ENCODE assay signal across 20 cellular contexts in genomic region chr13:106139407-106139806, GRCh38.
DNase-seq lines count a peak whose midpoint lies in the region; ATAC-seq, FAIRE-seq and TF ChIP-seq lines count a peak whose summit lies in the region.
"Had no signal": no experiment of that assay in that cellular context is flagged by ENCODE, and none has a peak within 500 bp of the region (broad histone marks: within the 10 kb centered on the region; RNA-seq: fewer than 3 reads in every experiment).

No MANE protein-coding gene starts in this region.

- no peak overlapping the region for H4K5ac ChIP-seq in IMR-90 (ENCODE audit: low read depth, low read length)

- WGBS in IMR-90 (ENCODE audit: extremely low coverage in 2 of 2, insufficient read length in 1 of 2), 2 experiments, result 49% methylated on average over 3 of the region's 4 CpGs; no CpG with 5 or more reads in 1 of the 2 experiments
- 20 to 55% (median 32%) methylated on average over 4 of the region's 4 CpGs for WGBS in small intestine, 3 donors

- H3K36me3 Mint-ChIP-seq in effector memory CD8-positive, alpha-beta T cell (ENCODE audit: insufficient read depth), result no peaks in the 10 kb centered on the region
- H3K36me3 Mint-ChIP-seq in activated CD4-positive, alpha-beta memory T cell treated with anti-CD3 and anti-CD28 coated beads for 36 hours, result no peaks in the 10 kb centered on the region

- no peak for FAIRE-seq in small intestine (lab: Jason Lieb, UNC)
- FAIRE-seq: H1 had no signal

- TF ChIP-seq CTCF in IMR-90 (conservative IDR thresholded peaks at IDR 0.05; ENCODE audit: low read depth, low read length), result no peak
- TF ChIP-seq CTCF in choroid plexus epithelial cell (conservative IDR thresholded peaks at IDR 0.05; ENCODE audit: low read depth, low read length), result no peak

- H3K4me3 Mint-ChIP-seq in effector memory CD8-positive, alpha-beta T cell, result no peak overlapping the region
- H3K4me3 Mint-ChIP-seq in activated CD4-positive, alpha-beta memory T cell treated with anti-CD3 and anti-CD28 coated beads for 36 hours, result no peak overlapping the region
- H3K4me3 Mint-ChIP-seq: B cell; CD4-positive, alpha-beta T cell had no signal

- H2BK5ac ChIP-seq in IMR-90 (ENCODE audit: low read depth, low read length, poor library complexity, severe bottlenecking), result no peak overlapping the region

- H3K18ac ChIP-seq in IMR-90 (ENCODE audit: low read depth, low read length), result no peak overlapping the region; the same call in 1 of the 2 replicates

- H3K4me1 ChIP-seq in IMR-90 (ENCODE audit: control insufficient read depth, insufficient read depth, low read length), result peaks cover 6% of the 10 kb centered on the region
- peaks cover 0 to 2% of the 10 kb centered on the region in 2 donors for H3K4me1 ChIP-seq in small intestine (ENCODE audit: control insufficient read depth in 2 of 2, insufficient read depth in 1 of 2, low read depth in 1 of 2, low read length in 1 of 2)
- H3K4me1 ChIP-seq: SJSA1 had no signal

- H3K27me3 Mint-ChIP-seq in effector memory CD8-positive, alpha-beta T cell, result no peaks in the 10 kb centered on the region
- no peaks in the 10 kb centered on the region for H3K27me3 Mint-ChIP-seq in activated CD4-positive, alpha-beta memory T cell treated with anti-CD3 and anti-CD28 coated beads for 36 hours
- H3K27me3 Mint-ChIP-seq: B cell; CD4-positive, alpha-beta T cell had no signal

- H4K8ac ChIP-seq in IMR-90 (ENCODE audit: low read depth in 2 of 2, low read length in 2 of 2), result peak overlapping the region in 1 of 2 experiments; percentile 37; a peak in 2 of 4 replicates

- 0 out of 2 replicates have a peak overlapping the region, but pooled peaks have one; percentile 27 for H2AK5ac ChIP-seq in IMR-90 (ENCODE audit: low read depth, low read length)

- no peak overlapping the region for H3K4me3 ChIP-seq in IMR-90 (ENCODE audit: insufficient read depth, low read depth, low read length)
- no peak overlapping the region for H3K4me3 ChIP-seq in choroid plexus epithelial cell (ENCODE audit: low read depth, low read length)
- H3K4me3 ChIP-seq in small intestine (ENCODE audit: low read depth in 1 of 2, low read length in 2 of 2), result no peak overlapping the region
- H3K4me3 ChIP-seq: SJSA1 had no signal

- H3K27ac Mint-ChIP-seq in effector memory CD8-positive, alpha-beta T cell, result no peak overlapping the region
- H3K27ac Mint-ChIP-seq in activated CD4-positive, alpha-beta memory T cell treated with anti-CD3 and anti-CD28 coated beads for 36 hours, result no peak overlapping the region
- H3K27ac Mint-ChIP-seq: B cell; CD4-positive, alpha-beta T cell had no signal

- peak; percentile 41; the same call in 1 of the 2 replicates for ATAC-seq in IMR-90 (ENCODE audit: low read depth)
- ATAC-seq in effector memory CD8-positive, alpha-beta T cell (replicated peaks), result no peak
- no peak for ATAC-seq in sciatic nerve
- ATAC-seq in GM21381 (IDR thresholded peaks at IDR 0.05; ENCODE audit: unreplicated experiment), result no peak
- ATAC-seq: PC-3 had no signal

- peak; percentile 38 for DNase-seq in IMR-90
- DNase-seq in choroid plexus epithelial cell (ENCODE audit: low read depth), result peak; percentile 80
- DNase-seq in iris pigment epithelial cell (ENCODE audit: low read depth), result peak; percentile 74
- peak; percentile 76 for DNase-seq in small intestine
- DNase-seq in effector memory CD8-positive, alpha-beta T cell, result no peak
- no peak for DNase-seq in sciatic nerve (ENCODE audit: low spot score)
- no peak for DNase-seq in activated CD4-positive, alpha-beta memory T cell treated with anti-CD3 and anti-CD28 coated beads for 36 hours
- DNase-seq: Calu3; CD4-positive, alpha-beta T cell; Karpas-422; MM.1S; NCI-H1092 treated with DMSO at 0.1 percent for 48 hours; NCI-H2081 treated with DMSO at 0.1 percent for 48 hours; NCI-H510A treated with DMSO at 0.1 percent for 48 hours; NCI-H82; PC-3 had no signal

- no peaks in the 10 kb centered on the region for H3K9me1 ChIP-seq in IMR-90 (ENCODE audit: insufficient read depth, low read length)

- peak overlapping the region; percentile 44 for H2BK120ac ChIP-seq in IMR-90 (ENCODE audit: low read depth, low read length)

- H3K79me1 ChIP-seq in IMR-90 (ENCODE audit: low read depth in 1 of 2, low read length in 2 of 2), result no peaks in the 10 kb centered on the region

- no peaks in the 10 kb centered on the region for H3K4me1 Mint-ChIP-seq in effector memory CD8-positive, alpha-beta T cell (ENCODE audit: low read depth in 2 of 2)
- no peaks in the 10 kb centered on the region for H3K4me1 Mint-ChIP-seq in activated CD4-positive, alpha-beta memory T cell treated with anti-CD3 and anti-CD28 coated beads for 36 hours (ENCODE audit: low read depth)
- H3K4me1 Mint-ChIP-seq: B cell had no signal

- H4K91ac ChIP-seq in IMR-90 (ENCODE audit: insufficient read depth, low read depth, low read length), result no peak overlapping the region

- no peak overlapping the region for H2AK9ac ChIP-seq in IMR-90 (replicated peaks; ENCODE audit: low read depth, low read length, poor library complexity)

- H2BK20ac ChIP-seq in IMR-90 (ENCODE audit: low read depth, low read length), result peak overlapping the region; percentile 32; the same call in 1 of the 2 replicates

- H2AFZ ChIP-seq in IMR-90 (replicated peaks; ENCODE audit: low read length, poor library complexity), result no peak overlapping the region

- POLR2A ChIA-PET in IMR-90 (lab: Charles Lee; ENCODE audit: unreplicated experiment), result interaction anchor here (0.5 kb wide), 1 partner anchor 710 kb away, joined by 10 read pairs; no protein-coding TSS in a partner anchor
- POLR2A ChIA-PET in activated CD4-positive, alpha-beta memory T cell treated with anti-CD3 and anti-CD28 coated beads for 36 hours (lab: Charles Lee), result no interaction called here

- H2BK15ac ChIP-seq in IMR-90 (ENCODE audit: low read depth, low read length), result 0 out of 3 replicates have a peak overlapping the region, but pooled peaks have one; percentile 8

- H3K27ac ChIP-seq in IMR-90 (ENCODE audit: insufficient read depth, low read length), result no peak overlapping the region
- H3K27ac ChIP-seq in small intestine (ENCODE audit: low read depth in 1 of 2, low read length in 1 of 2), result no peak overlapping the region
- H3K27ac ChIP-seq: SJSA1 had no signal

- H3K9me3 ChIP-seq in IMR-90 (ENCODE audit: control insufficient read depth, insufficient read depth, low read length), result no peaks in the 10 kb centered on the region
- no peaks in the 10 kb centered on the region for H3K9me3 ChIP-seq in small intestine (ENCODE audit: control insufficient read depth, low read depth)

- CTCF ChIA-PET in IMR-90 (lab: Yijun Ruan, JAX), result no interaction called here
- CTCF ChIA-PET in activated CD4-positive, alpha-beta memory T cell treated with anti-CD3 and anti-CD28 coated beads for 36 hours (lab: Charles Lee), result no interaction called here

- in situ Hi-C loops in IMR-90 (cut with MboI; ENCODE audit: low sequenced_read_pairs), result no loop called here

- H3K9me3 Mint-ChIP-seq in effector memory CD8-positive, alpha-beta T cell, result no peaks in the 10 kb centered on the region
- no peaks in the 10 kb centered on the region for H3K9me3 Mint-ChIP-seq in activated CD4-positive, alpha-beta memory T cell treated with anti-CD3 and anti-CD28 coated beads for 36 hours

- H4K20me1 ChIP-seq in IMR-90 (ENCODE audit: insufficient read depth, low read length), result no peaks in the 10 kb centered on the region

- no TSS peak for BruUV-seq in IMR-90 (replicated peaks; lab: Mats Ljungman, UMichigan)

- intact Hi-C loops in IMR-90 (cut with micrococcal nuclease) (no loop called here), sciatic nerve (cut with DNase I) (no loop called here)
- intact Hi-C loops in activated CD4-positive, alpha-beta memory T cell treated with anti-CD3 and anti-CD28 coated beads for 36 hours (cut with micrococcal nuclease), result no loop called here

- peak overlapping the region; percentile 12; the same call in 1 of the 2 replicates for H3K14ac ChIP-seq in IMR-90 (replicated peaks; ENCODE audit: low read depth, low read length)

- H3K23ac ChIP-seq in IMR-90 (ENCODE audit: low read depth, low read length), result no peak overlapping the region

- dilution Hi-C loops in IMR-90 (cut with HindIII; ENCODE audit: low sequenced_read_pairs, unreplicated experiment), result no loop called here

- no peak overlapping the region for H3K56ac ChIP-seq in IMR-90 (ENCODE audit: extremely low read depth, insufficient read depth, low read length)

- no peak overlapping the region for H3K4me2 ChIP-seq in IMR-90 (ENCODE audit: low read depth, low read length)

- H3K27me3 ChIP-seq in IMR-90 (ENCODE audit: control insufficient read depth, insufficient read depth, low read length) (no peaks in the 10 kb centered on the region), small intestine (ENCODE audit: control insufficient read depth in 2 of 2, insufficient read depth in 2 of 2, low read length in 2 of 2) (no peaks in the 10 kb centered on the region)
- H3K27me3 ChIP-seq: SJSA1 had no signal

- H3K36me3 ChIP-seq in IMR-90 (ENCODE audit: control insufficient read depth, insufficient read depth, low read length), result no peaks in the 10 kb centered on the region
- no peaks in the 10 kb centered on the region for H3K36me3 ChIP-seq in small intestine (ENCODE audit: control insufficient read depth in 2 of 2, insufficient read depth in 2 of 2, low read length in 2 of 2)
- H3K36me3 ChIP-seq: SJSA1 had no signal

- H3K9ac ChIP-seq in IMR-90 (ENCODE audit: low read depth, low read length), result no peak overlapping the region

- no peak for TF ChIP-seq POLR2A in IMR-90 (IDR thresholded peaks at IDR 0.05; ENCODE audit: low read depth, low read length)

- no peak for TF ChIP-seq RAD21 in IMR-90 (IDR thresholded peaks at IDR 0.05; ENCODE audit: low read length)

- H3K4ac ChIP-seq in IMR-90 (ENCODE audit: low read depth, low read length), result peak overlapping the region; percentile 19; the same call in 1 of the 2 replicates

TF ChIP-seq in IMR-90, 13 proteins besides CTCF, POLR2A, EP300 and RAD21 (continues in another document):
- TF ChIP-seq MAFK (IDR thresholded peaks at IDR 0.05; ENCODE audit: low read depth, low read length) (no peak), ELK1 (IDR thresholded peaks at IDR 0.05; ENCODE audit: borderline replicate concordance, low read depth, low read length) (no peak), RFX5 (IDR thresholded peaks at IDR 0.05; ENCODE audit: low read depth, low read length) (no peak), BHLHE40 (IDR thresholded peaks at IDR 0.05; ENCODE audit: low read depth, low read length) (no peak), MXI1 (IDR thresholded peaks at IDR 0.05; ENCODE audit: borderline replicate concordance, low read depth, low read length) (no peak), CEBPB (IDR thresholded peaks at IDR 0.05; ENCODE audit: low read depth, low read length) (no peak), MAZ (IDR thresholded peaks at IDR 0.05; ENCODE audit: borderline replicate concordance, low read depth, low read length) (no peak)

Comparison
In these comparisons a context has a peak if more than half of its experiments do, and no peak if none do; other contexts are left out.
1. DNase-seq: peak in IMR-90 (single experiment), choroid plexus epithelial cell (single experiment), iris pigment epithelial cell (single experiment) and small intestine (single experiment); none in effector memory CD8-positive, alpha-beta T cell (0 of 3), sciatic nerve (single experiment) and activated CD4-positive, alpha-beta memory T cell treated with anti-CD3 and anti-CD28 coated beads for 36 hours (single experiment).